Comparison of ENCODE assay signal across 19 cellular contexts in genomic region chr6:220312-220711, GRCh38.
DNase-seq lines count a peak whose midpoint lies in the region; ATAC-seq, FAIRE-seq and TF ChIP-seq lines count a peak whose summit lies in the region.
"Had no signal": no experiment of that assay in that cellular context is flagged by ENCODE, and none has a peak within 500 bp of the region (broad histone marks: within the 10 kb centered on the region; RNA-seq: fewer than 3 reads in every experiment).

No MANE protein-coding gene starts in this region.

- no peak overlapping the region for H2AFZ ChIP-seq in K562 (ENCODE audit: low read depth, low read length)
- H2AFZ ChIP-seq in smooth muscle cell (ENCODE audit: low read depth) = no peak overlapping the region

- H3K4me3 Mint-ChIP-seq in activated CD8-positive, alpha-beta memory T cell treated with anti-CD3 and anti-CD28 coated beads, Interleukin-2, amount 10 ng/mL, durations not matched to agents 7 days and 5 days = no peak overlapping the region
- H3K4me3 Mint-ChIP-seq: CD4-positive, alpha-beta T cell had no signal

- FAIRE-seq in K562 (lab: Jason Lieb, UNC) = no peak
- FAIRE-seq: A549 had no signal

- no peak for TF ChIP-seq RAD21 in K562 (CRISPR knock-in tag; conservative IDR thresholded peaks at IDR 0.05 in 1 of 2, IDR thresholded peaks at IDR 0.05 in 1 of 2)

- no peaks in the 10 kb centered on the region for H3F3A ChIP-seq in smooth muscle cell (ENCODE audit: low read depth)

- no peak for TF ChIP-seq POLR2A in K562 (conservative IDR thresholded peaks at IDR 0.05)

- H3K4me2 ChIP-seq in K562 (ENCODE audit: insufficient read depth, low read length) (no peak overlapping the region), smooth muscle cell (peak overlapping the region; percentile 76)
- H3K4me2 ChIP-seq: A549 had no signal

- H3K36me3 ChIP-seq in K562 (ENCODE audit: control insufficient read depth, insufficient read depth, low read length) = no peaks in the 10 kb centered on the region
- no peaks in the 10 kb centered on the region for H3K36me3 ChIP-seq in smooth muscle cell (ENCODE audit: low read depth)
- no peaks in the 10 kb centered on the region for H3K36me3 ChIP-seq in WERI-Rb-1
- H3K36me3 ChIP-seq: BE2C had no signal

- H3K9me3 Mint-ChIP-seq in activated CD8-positive, alpha-beta memory T cell treated with anti-CD3 and anti-CD28 coated beads, Interleukin-2, amount 10 ng/mL, durations not matched to agents 7 days and 5 days (ENCODE audit: low read depth) = no peaks in the 10 kb centered on the region
- H3K9me3 Mint-ChIP-seq: CD4-positive, alpha-beta T cell had no signal

- no peak for ATAC-seq in activated CD8-positive, alpha-beta memory T cell treated with anti-CD3 and anti-CD28 coated beads, Interleukin-2, amount 10 ng/mL, durations not matched to agents 7 days and 5 days
- ATAC-seq in K562 = no peak
- ATAC-seq: A549, Panc1 had no signal

- TF ChIP-seq EP300 in K562 (IDR thresholded peaks at IDR 0.05; ENCODE audit: low read length) = no peak

- POLR2A ChIA-PET in K562 (lab: Yijun Ruan, JAX) = interaction anchor here (1.1 to 1.3 kb wide), 2 partner anchors 14 to 16 kb away, joined by 3 read pairs; no protein-coding TSS in a partner anchor

- intact Hi-C loops in K562 (cut with micrococcal nuclease) = no loop called here

- BruUV-seq in K562 (replicated peaks; lab: Mats Ljungman, UMichigan) = no TSS peak

- H3K4me1 ChIP-seq in K562 (replicated peaks in 1 of 2; ENCODE audit: control insufficient read depth in 2 of 2, insufficient read depth in 2 of 2, low read length in 2 of 2) (peaks cover 9 to 13% of the 10 kb centered on the region in 2 experiments; a peak in 4 of 5 replicates), smooth muscle cell (ENCODE audit: low read depth) (peaks cover 17% of the 10 kb centered on the region)
- H3K4me1 ChIP-seq: A549, BE2C had no signal

- TF ChIP-seq CTCF in K562 (IDR thresholded peaks at IDR 0.05 in 2 of 3, conservative IDR thresholded peaks at IDR 0.05 in 1 of 3; ENCODE audit: insufficient read depth in 2 of 3, low read depth in 1 of 3, low read length in 3 of 3) (no peak), smooth muscle cell (IDR thresholded peaks at IDR 0.05; ENCODE audit: borderline replicate concordance, insufficient read depth, poor library complexity, severe bottlenecking) (no peak), WERI-Rb-1 (IDR thresholded peaks at IDR 0.05; ENCODE audit: low read depth, low read length) (no peak)

- CTCF ChIA-PET in activated CD8-positive, alpha-beta memory T cell treated with anti-CD3 and anti-CD28 coated beads, Interleukin-2, amount 10 ng/mL, durations not matched to agents 7 days and 5 days (lab: Charles Lee) = interaction anchor here (1.0 to 4.2 kb wide), 10 partner anchors 8 to 172 kb away, joined by 3 to 42 read pairs (median 4); partner anchors contain the start of gene DUSP22
- CTCF ChIA-PET in K562 (lab: Yijun Ruan, JAX; ENCODE audit: low intra/inter-chr PET ratio) = interaction anchor here (0.7 kb wide), 1 partner anchor 189 kb away, joined by 3 read pairs; no protein-coding TSS in a partner anchor

- H3K9me3 ChIP-seq in K562 (replicated peaks; ENCODE audit: control insufficient read depth, insufficient read depth, low read depth, low read length) = no peaks in the 10 kb centered on the region
- H3K9me3 ChIP-seq in smooth muscle cell (replicated peaks; ENCODE audit: low read depth) = no peaks in the 10 kb centered on the region
- no peaks in the 10 kb centered on the region for H3K9me3 ChIP-seq in WERI-Rb-1 (ENCODE audit: severe bottlenecking)
- H3K9me3 ChIP-seq: A549, BE2C had no signal

- H3K9ac ChIP-seq in K562 (ENCODE audit: insufficient read depth in 1 of 2, low read depth in 2 of 2, low read length in 2 of 2) = no peak overlapping the region
- no peak overlapping the region for H3K9ac ChIP-seq in smooth muscle cell (ENCODE audit: low read depth)

- no peak overlapping the region for H3K4me3 ChIP-seq in K562
- H3K4me3 ChIP-seq in smooth muscle cell = no peak overlapping the region
- no peak overlapping the region for H3K4me3 ChIP-seq in WERI-Rb-1 (ENCODE audit: low read depth, low read length)
- H3K4me3 ChIP-seq: A549 had no signal

- WGBS in K562 (ENCODE audit: insufficient coverage, low coverage, missing lambda C conversion rate) = 35% methylated on average over 4 of the region's 4 CpGs
- WGBS in smooth muscle cell (ENCODE audit: low lambda C conversion rate) = 93% methylated on average over 4 of the region's 4 CpGs

- H3K27me3 Mint-ChIP-seq in activated CD8-positive, alpha-beta memory T cell treated with anti-CD3 and anti-CD28 coated beads, Interleukin-2, amount 10 ng/mL, durations not matched to agents 7 days and 5 days = no peaks in the 10 kb centered on the region
- H3K27me3 Mint-ChIP-seq: CD4-positive, alpha-beta T cell had no signal

- no peak for DNase-seq in activated CD8-positive, alpha-beta memory T cell treated with anti-CD3 and anti-CD28 coated beads, Interleukin-2, amount 10 ng/mL, durations not matched to agents 7 days and 5 days
- DNase-seq in activated CD8-positive, alpha-beta memory T cell treated with anti-CD3 and anti-CD28 coated beads, Interleukin-2, amount 50 U/mL, for 48 hours = no peak
- DNase-seq in HuH-7.5 (ENCODE audit: low spot score) = peak; percentile 28
- DNase-seq in K562 (ENCODE audit: extremely low read depth in 1 of 4, low spot score in 3 of 4) = no peak
- DNase-seq in smooth muscle cell (lab: John Stamatoyannopoulos, UW; ENCODE audit: unreplicated experiment) = no peak
- DNase-seq in activated CD4-positive, alpha-beta T cell treated with anti-CD3 and anti-CD28 coated beads for 48 hours = no peak
- DNase-seq in WERI-Rb-1 = no peak
- no peak for DNase-seq in NCI-H510A treated with DMSO at 0.1 percent for 48 hours (lab: John Stamatoyannopoulos, UW)
- DNase-seq: BE2C; CD4-positive, alpha-beta T cell; COR-L47; DMS79; NCI-H1694; NCI-H2081 treated with DMSO at 0.1 percent for 48 hours; NCI-H2171 treated with DMSO at 0.1 percent for 48 hours; NCI-H526; SIG-M5 had no signal

- H3K79me2 ChIP-seq in K562 (ENCODE audit: control insufficient read depth, insufficient read depth, low read length) (no peaks in the 10 kb centered on the region), smooth muscle cell (ENCODE audit: low read depth) (no peaks in the 10 kb centered on the region)

- peaks cover 2% of the 10 kb centered on the region for H3K36me3 Mint-ChIP-seq in activated CD8-positive, alpha-beta memory T cell treated with anti-CD3 and anti-CD28 coated beads, Interleukin-2, amount 10 ng/mL, durations not matched to agents 7 days and 5 days

- no peaks in the 10 kb centered on the region for H3K9me1 ChIP-seq in K562 (ENCODE audit: control insufficient read depth, insufficient read depth, low read length)

- H4K20me1 ChIP-seq in K562 (replicated peaks; ENCODE audit: control insufficient read depth, insufficient read depth, low read length) (0 out of 2 replicates have a peak, but pooled peaks cover under 1% of the 10 kb centered on the region), smooth muscle cell (ENCODE audit: low read depth) (no peaks in the 10 kb centered on the region)

- H3K27me3 ChIP-seq in K562 (ENCODE audit: control insufficient read depth in 2 of 2, insufficient read depth in 2 of 2, low read length in 2 of 2) (peaks cover 32 to 42% of the 10 kb centered on the region in 2 experiments), smooth muscle cell (ENCODE audit: low read depth) (no peaks in the 10 kb centered on the region), WERI-Rb-1 (ENCODE audit: insufficient read depth, low read depth, severe bottlenecking) (no peaks in the 10 kb centered on the region)

- no peak overlapping the region for H3K27ac ChIP-seq in K562 (ENCODE audit: extremely low read depth, low read depth, low read length)
- H3K27ac ChIP-seq in smooth muscle cell (ENCODE audit: low read depth) = peak overlapping the region; percentile 8
- H3K27ac ChIP-seq in WERI-Rb-1 = no peak overlapping the region
- H3K27ac ChIP-seq: A549 had no signal

- H3K4me1 Mint-ChIP-seq in activated CD8-positive, alpha-beta memory T cell treated with anti-CD3 and anti-CD28 coated beads, Interleukin-2, amount 10 ng/mL, durations not matched to agents 7 days and 5 days = peaks cover 78% of the 10 kb centered on the region

- in situ Hi-C loops in K562 (cut with MboI) = no loop called here

- peak overlapping the region; percentile 33 for H3K27ac Mint-ChIP-seq in activated CD8-positive, alpha-beta memory T cell treated with anti-CD3 and anti-CD28 coated beads, Interleukin-2, amount 10 ng/mL, durations not matched to agents 7 days and 5 days
- H3K27ac Mint-ChIP-seq: CD4-positive, alpha-beta T cell had no signal

TF ChIP-seq in K562, 482 proteins besides CTCF, POLR2A, EP300 and RAD21:
- no peak for TF ChIP-seq E2F4 (CRISPR knock-in tag; IDR thresholded peaks at IDR 0.05; ENCODE audit: low read depth)
- no peak for TF ChIP-seq NFE2L1 (tag; IDR thresholded peaks at IDR 0.05; ENCODE audit: borderline replicate concordance, low read depth)
- TF ChIP-seq FOSL1 (tag; conservative IDR thresholded peaks at IDR 0.05) = peak; percentile 44; the same call in 1 of the 2 replicates
- TF ChIP-seq ELF1 (tag; IDR thresholded peaks at IDR 0.05) = no peak
- TF ChIP-seq PCBP2 (IDR thresholded peaks at IDR 0.05; ENCODE audit: low read depth, low read length, poor library complexity, severe bottlenecking) = no peak
